In the genomic region with DNA sequence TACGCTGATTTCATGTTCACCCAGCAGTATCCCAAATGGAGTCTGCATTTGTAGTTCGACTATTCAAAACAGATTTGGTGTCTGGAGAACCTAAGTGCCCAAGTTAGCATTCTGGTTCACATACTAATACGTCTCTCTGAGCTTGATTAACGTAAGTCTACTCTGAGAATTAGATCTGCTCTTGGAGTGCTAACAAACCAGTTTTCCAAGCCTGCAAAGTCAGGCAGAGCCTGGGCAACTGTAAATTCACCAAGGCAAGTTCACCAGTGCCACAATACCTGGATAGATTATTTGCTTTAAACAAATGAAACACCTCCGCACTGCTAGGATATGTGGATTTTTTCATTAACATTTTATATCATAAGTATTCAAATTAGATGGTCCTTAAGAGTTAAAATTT, we compare ENCODE assay signal across 27 cellular contexts.
A peak's percentile ranks its signal among the peaks of the same experiment; 100 is the strongest.
DNase-seq lines count a peak whose midpoint lies in the region; ATAC-seq, FAIRE-seq and TF ChIP-seq lines count a peak whose summit lies in the region.
"Had no signal": no experiment of that assay in that cellular context is flagged by ENCODE, and none has a peak within 500 bp of the region (broad histone marks: within the 10 kb centered on the region; RNA-seq: fewer than 3 reads in every experiment).

No MANE protein-coding gene starts in this region.

- H3K27me3 ChIP-seq in GM23338 (ENCODE audit: insufficient read depth): no peaks in the 10 kb centered on the region
- H3K27me3 ChIP-seq: gastroesophageal sphincter, suprapubic skin had no signal

- TF ChIP-seq CTCF in D721Med (IDR thresholded peaks at IDR 0.05; ENCODE audit: insufficient read depth, missing control alignments): no peak
- no peak for TF ChIP-seq CTCF in GM23338 (conservative IDR thresholded peaks at IDR 0.05; ENCODE audit: low read depth in 2 of 2)
- no peak for TF ChIP-seq CTCF in WTC11 (IDR thresholded peaks at IDR 0.05)
- TF ChIP-seq CTCF in nephron (IDR thresholded peaks at IDR 0.05; ENCODE audit: unreplicated experiment in 3 of 3): no peak

- H3F3A ChIP-seq in GM23338 (replicated peaks; ENCODE audit: low read depth): no peaks in the 10 kb centered on the region

- H2AFZ ChIP-seq in GM23338: no peak overlapping the region
- H2AFZ ChIP-seq: parathyroid adenoma, PC-9 had no signal

- H3K4me3 ChIP-seq in GM23338: no peak overlapping the region
- H3K4me3 ChIP-seq: gastroesophageal sphincter, mucosa of descending colon, PC-9, suprapubic skin had no signal

- DNase-seq in D721Med (ENCODE audit: insufficient read length, low spot score): no peak
- DNase-seq in GM23338 (ENCODE audit: low spot score): no peak
- DNase-seq in WTC11 (ENCODE audit: low spot score): no peak
- DNase-seq in activated gamma-delta T cell treated with Interleukin-2 at 50 U/mL for 16 hours: no peak
- DNase-seq in activated naive CD4-positive, alpha-beta T cell treated with Interleukin-2 at 50 U/mL for 16 hours: no peak
- DNase-seq: activated CD4-positive, alpha-beta T cell treated with anti-CD3 and anti-CD28 coated beads, Interleukin-2, amount 10 ng/mL, durations not matched to agents 24 days and 14 days; activated T-cell treated with anti-CD3 and anti-CD28 coated beads, Interleukin-2, amount 50 U/mL, for 1 hour; C1 segment of cervical spinal cord; COR-L47; dermis blood vessel endothelial cell; hypothalamus; immature natural killer cell; mucosa of descending colon; NCI-H1092; NCI-H1694 treated with DMSO at 0.1 percent for 48 hours; PC-9; Right ventricle myocardium superior; stimulated activated naive CD4-positive, alpha-beta T cell had no signal

- H3K36me3 Mint-ChIP-seq in GM23338 (ENCODE audit: low read depth): no peaks in the 10 kb centered on the region
- no peaks in the 10 kb centered on the region for H3K36me3 Mint-ChIP-seq in WTC11
- H3K36me3 Mint-ChIP-seq in nephron (ENCODE audit: low read depth): peaks cover 12% of the 10 kb centered on the region
- H3K36me3 Mint-ChIP-seq: immature natural killer cell had no signal

- CTCF ChIA-PET in WTC11 (lab: Charles Lee): no interaction called here

- no peaks in the 10 kb centered on the region; the same call in 1 of the 2 replicates for H4K20me1 ChIP-seq in GM23338 (replicated peaks; ENCODE audit: insufficient read depth)

- H3K27me3 Mint-ChIP-seq in GM23338 (ENCODE audit: insufficient read depth, low read depth, poor library complexity): peaks cover 5% of the 10 kb centered on the region
- H3K27me3 Mint-ChIP-seq in WTC11 (ENCODE audit: low read depth): no peaks in the 10 kb centered on the region; the same call in 1 of the 2 replicates
- H3K27me3 Mint-ChIP-seq in nephron (ENCODE audit: low read depth): no peaks in the 10 kb centered on the region
- H3K27me3 Mint-ChIP-seq: activated CD4-positive, alpha-beta T cell treated with anti-CD3 and anti-CD28 coated beads, Interleukin-2, amount 10 ng/mL, durations not matched to agents 24 days and 14 days had no signal

- H3K4me1 ChIP-seq in GM23338 (ENCODE audit: insufficient read depth): peaks cover 25% of the 10 kb centered on the region
- H3K4me1 ChIP-seq: gastroesophageal sphincter, parathyroid adenoma, suprapubic skin had no signal

- no peak overlapping the region for H3K27ac Mint-ChIP-seq in GM23338
- peak overlapping the region; percentile 15 for H3K27ac Mint-ChIP-seq in WTC11
- peak overlapping the region; percentile 70 to 85 (median 82) for H3K27ac Mint-ChIP-seq in nephron
- H3K27ac Mint-ChIP-seq: activated CD4-positive, alpha-beta T cell treated with anti-CD3 and anti-CD28 coated beads, Interleukin-2, amount 10 ng/mL, durations not matched to agents 24 days and 14 days; immature natural killer cell; T-helper 2 cell treated with Interferon-gamma antibody and Interleukin-4, amounts not matched to agents 5 μg/mL and 100 μg/mL, for 36 hours had no signal

- FAIRE-seq in D721Med (lab: Jason Lieb, UNC): peak; percentile 84
- FAIRE-seq: H1 had no signal

- no peaks in the 10 kb centered on the region for H3K36me3 ChIP-seq in GM23338 (ENCODE audit: insufficient read depth)
- H3K36me3 ChIP-seq: gastroesophageal sphincter, suprapubic skin had no signal

- 0 out of 2 replicates have a peak, but pooled peaks cover 6% of the 10 kb centered on the region for H3K79me2 ChIP-seq in GM23338 (replicated peaks; ENCODE audit: insufficient read depth)
- H3K79me2 ChIP-seq: parathyroid adenoma had no signal

- POLR2A ChIA-PET in WTC11 (lab: Charles Lee): no interaction called here

- 0 out of 2 replicates have a peak overlapping the region, but pooled peaks have one; percentile 29 for H3K27ac ChIP-seq in GM23338 (ENCODE audit: low read depth)
- H3K27ac ChIP-seq: gastroesophageal sphincter, parathyroid adenoma, PC-9, suprapubic skin had no signal

- no peak overlapping the region for H3K4me2 ChIP-seq in GM23338
- H3K4me2 ChIP-seq: PC-9 had no signal

- H3K4me1 Mint-ChIP-seq in GM23338 (peaks cover 19% of the 10 kb centered on the region; the same call in 2 of the 3 replicates), WTC11 (peaks cover 28% of the 10 kb centered on the region), nephron (peaks cover 26% of the 10 kb centered on the region)
- H3K4me1 Mint-ChIP-seq: activated CD4-positive, alpha-beta T cell treated with anti-CD3 and anti-CD28 coated beads, Interleukin-2, amount 10 ng/mL, durations not matched to agents 24 days and 14 days; immature natural killer cell had no signal

- no peak overlapping the region for H3K4me3 Mint-ChIP-seq in GM23338
- H3K4me3 Mint-ChIP-seq in WTC11: no peak overlapping the region
- H3K4me3 Mint-ChIP-seq in nephron: peak overlapping the region in 1 of 3 experiments; percentile 34
- H3K4me3 Mint-ChIP-seq: activated CD4-positive, alpha-beta T cell treated with anti-CD3 and anti-CD28 coated beads, Interleukin-2, amount 10 ng/mL, durations not matched to agents 24 days and 14 days; immature natural killer cell; neural crest cell; T-helper 2 cell treated with Interferon-gamma antibody and Interleukin-4, amounts not matched to agents 5 μg/mL and 100 μg/mL, for 36 hours had no signal

- ATAC-seq in GM23338 (no peak; the same call in 2 of the 3 replicates), WTC11 (peak; percentile 47; the same call in 1 of the 2 replicates), GM19324 (IDR thresholded peaks at IDR 0.05; ENCODE audit: low FRiP score, unreplicated experiment) (no peak)
- ATAC-seq: gastroesophageal sphincter, mucosa of descending colon, sciatic nerve had no signal

- H3K9me3 Mint-ChIP-seq in GM23338 (no peaks in the 10 kb centered on the region; the same call in 2 of the 3 replicates), WTC11 (no peaks in the 10 kb centered on the region; the same call in 1 of the 2 replicates), nephron (no peaks in the 10 kb centered on the region)
- H3K9me3 Mint-ChIP-seq: activated CD4-positive, alpha-beta T cell treated with anti-CD3 and anti-CD28 coated beads, Interleukin-2, amount 10 ng/mL, durations not matched to agents 24 days and 14 days; neural crest cell had no signal

- H3K9me2 ChIP-seq in GM23338 (ENCODE audit: insufficient read depth): no peaks in the 10 kb centered on the region

TF ChIP-seq in GM23338, 12 proteins besides CTCF, POLR2A, EP300 and RAD21 (continues in another document):
- TF ChIP-seq ZNF114 (CRISPR knock-in tag; IDR thresholded peaks at IDR 0.05) (no peak), POLR2AphosphoS5 (IDR thresholded peaks at IDR 0.05; ENCODE audit: low read depth) (no peak), EZH2phosphoT487 (IDR thresholded peaks at IDR 0.05; ENCODE audit: unreplicated experiment) (no peak)
- TF ChIP-seq, protein P1, sequence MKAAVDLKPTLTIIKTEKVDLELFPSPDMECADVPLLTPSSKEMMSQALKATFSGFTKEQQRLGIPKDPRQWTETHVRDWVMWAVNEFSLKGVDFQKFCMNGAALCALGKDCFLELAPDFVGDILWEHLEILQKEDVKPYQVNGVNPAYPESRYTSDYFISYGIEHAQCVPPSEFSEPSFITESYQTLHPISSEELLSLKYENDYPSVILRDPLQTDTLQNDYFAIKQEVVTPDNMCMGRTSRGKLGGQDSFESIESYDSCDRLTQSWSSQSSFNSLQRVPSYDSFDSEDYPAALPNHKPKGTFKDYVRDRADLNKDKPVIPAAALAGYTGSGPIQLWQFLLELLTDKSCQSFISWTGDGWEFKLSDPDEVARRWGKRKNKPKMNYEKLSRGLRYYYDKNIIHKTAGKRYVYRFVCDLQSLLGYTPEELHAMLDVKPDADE (IDR thresholded peaks at IDR 0.05): no peak

TF ChIP-seq in WTC11, 78 proteins besides CTCF, POLR2A, EP300 and RAD21 (continues in another document):
- TF ChIP-seq NR3C1 (CRISPR knock-in tag; conservative IDR thresholded peaks at IDR 0.05; ENCODE audit: low read depth) (no peak), ZNF232 (CRISPR knock-in tag; IDR thresholded peaks at IDR 0.05) (no peak), ATF6 (CRISPR knock-in tag; IDR thresholded peaks at IDR 0.05) (no peak), OVOL2 (CRISPR knock-in tag; IDR thresholded peaks at IDR 0.05; ENCODE audit: borderline replicate concordance) (no peak), NFE2L1 (CRISPR knock-in tag; IDR thresholded peaks at IDR 0.05) (no peak), MYBL2 (CRISPR knock-in tag; IDR thresholded peaks at IDR 0.05) (no peak), ZSCAN18 (CRISPR knock-in tag; IDR thresholded peaks at IDR 0.05) (no peak)
